Comparison of ENCODE assay signal across 18 cellular contexts in the genomic region with DNA sequence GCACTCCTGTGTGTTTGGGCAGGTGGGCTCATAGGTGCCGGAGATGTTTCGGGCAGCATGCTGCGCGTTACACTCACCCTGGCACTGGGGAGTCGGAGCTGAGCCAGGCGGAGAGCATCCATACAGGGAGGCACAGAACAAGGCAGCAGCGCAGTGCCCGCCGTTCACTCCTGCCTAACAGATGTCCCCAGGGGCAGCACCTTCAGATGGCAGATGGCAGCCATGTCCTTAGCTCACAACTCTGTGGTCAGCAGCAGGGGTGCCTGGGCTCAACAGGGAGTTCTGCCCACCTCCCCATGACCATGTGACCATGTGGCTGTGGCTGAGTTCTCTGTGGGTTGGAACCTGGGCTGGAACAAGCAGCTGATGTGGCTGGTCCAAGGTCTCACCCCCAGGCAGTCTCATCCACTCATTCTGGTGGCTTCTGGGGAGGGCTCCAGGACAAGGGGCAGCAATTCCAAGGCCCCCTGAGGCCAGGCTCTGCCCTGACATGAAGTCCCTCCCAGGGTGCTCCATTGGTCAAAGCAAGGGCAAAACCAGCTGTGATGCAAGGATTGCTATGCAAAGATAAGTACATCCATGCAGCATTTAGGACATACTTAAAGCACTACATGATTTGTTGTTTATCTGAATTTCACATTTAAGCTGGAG.
"Had no signal": no experiment of that assay in that cellular context is flagged by ENCODE, and none has a peak within 500 bp of the region (broad histone marks: within the 10 kb centered on the region; RNA-seq: fewer than 3 reads in every experiment).

No MANE protein-coding gene starts in this region.

- ATAC-seq: activated CD4-positive, CD25-positive, alpha-beta regulatory T cell treated with anti-CD3 and anti-CD28 coated beads, Interleukin-2, amount 50 U/mL, for 24 hours; esophagus mucosa; left colon; pancreas; right cardiac atrium had no signal

- H3K4me3 Mint-ChIP-seq: activated naive CD8-positive, alpha-beta T cell; brain; central memory CD8-positive, alpha-beta T cell; immature natural killer cell; T-helper 2 cell treated with Interferon-gamma antibody and Interleukin-4, amounts not matched to agents 5 μg/mL and 100 μg/mL, for 36 hours; type B pancreatic cell had no signal

- H3K9me3 ChIP-seq: pancreas, SJCRH30 had no signal

- H3K4me3 ChIP-seq: pancreas, SJCRH30 had no signal

- H3K36me3 Mint-ChIP-seq: activated naive CD8-positive, alpha-beta T cell; brain; immature natural killer cell; type B pancreatic cell had no signal

- H3K4me1 ChIP-seq: pancreas, SJCRH30 had no signal

- DNase-seq: activated CD4-positive, alpha-beta T cell treated with anti-CD3 and anti-CD28 coated beads, Interleukin-2, amount 50 U/mL, for 48 hours; amygdala; dermis blood vessel endothelial cell; hippocampal formation; immature natural killer cell; left colon; right cardiac atrium; SJCRH30; stimulated activated naive CD4-positive, alpha-beta T cell had no signal

- H3K27ac Mint-ChIP-seq: activated naive CD8-positive, alpha-beta T cell; activated T-helper 2 cell treated with anti-CD3 and anti-CD28 coated beads, Interferon-gamma antibody, Interleukin-2, Interleukin-4, amounts not matched to agents 10 μg/mL and 5 μg/mL and 100 μg/mL, durations not matched to agents 14 hours and 24 hours and 36 hours; brain; immature natural killer cell; T-helper 2 cell treated with Interferon-gamma antibody and Interleukin-4, amounts not matched to agents 5 μg/mL and 100 μg/mL, for 36 hours; type B pancreatic cell had no signal

- H3K27ac ChIP-seq: pancreas, SJCRH30 had no signal

- H3K4me1 Mint-ChIP-seq: brain; central memory CD8-positive, alpha-beta T cell; immature natural killer cell had no signal

- H3K36me3 ChIP-seq: pancreas, SJCRH30 had no signal

- H3K27me3 ChIP-seq: pancreas, SJCRH30 had no signal

- H3K9me3 Mint-ChIP-seq: central memory CD8-positive, alpha-beta T cell; T-helper 2 cell treated with Interferon-gamma antibody and Interleukin-4, amounts not matched to agents 5 μg/mL and 100 μg/mL, for 36 hours had no signal
